ENCODE assay signal across 1 cellular context in genomic region chr7:87151002-87151505, GRCh38.
TF ChIP-seq lines count a peak whose summit lies in the region.

No MANE protein-coding gene starts in this region.

TF ChIP-seq in GM12878, 131 proteins besides CTCF, POLR2A, EP300 and RAD21 (continued from another document):
- TF ChIP-seq, protein P1, sequence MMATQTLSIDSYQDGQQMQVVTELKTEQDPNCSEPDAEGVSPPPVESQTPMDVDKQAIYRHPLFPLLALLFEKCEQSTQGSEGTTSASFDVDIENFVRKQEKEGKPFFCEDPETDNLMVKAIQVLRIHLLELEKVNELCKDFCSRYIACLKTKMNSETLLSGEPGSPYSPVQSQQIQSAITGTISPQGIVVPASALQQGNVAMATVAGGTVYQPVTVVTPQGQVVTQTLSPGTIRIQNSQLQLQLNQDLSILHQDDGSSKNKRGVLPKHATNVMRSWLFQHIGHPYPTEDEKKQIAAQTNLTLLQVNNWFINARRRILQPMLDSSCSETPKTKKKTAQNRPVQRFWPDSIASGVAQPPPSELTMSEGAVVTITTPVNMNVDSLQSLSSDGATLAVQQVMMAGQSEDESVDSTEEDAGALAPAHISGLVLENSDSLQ (IDR thresholded peaks at IDR 0.05): no peak
- TF ChIP-seq, protein P2, sequence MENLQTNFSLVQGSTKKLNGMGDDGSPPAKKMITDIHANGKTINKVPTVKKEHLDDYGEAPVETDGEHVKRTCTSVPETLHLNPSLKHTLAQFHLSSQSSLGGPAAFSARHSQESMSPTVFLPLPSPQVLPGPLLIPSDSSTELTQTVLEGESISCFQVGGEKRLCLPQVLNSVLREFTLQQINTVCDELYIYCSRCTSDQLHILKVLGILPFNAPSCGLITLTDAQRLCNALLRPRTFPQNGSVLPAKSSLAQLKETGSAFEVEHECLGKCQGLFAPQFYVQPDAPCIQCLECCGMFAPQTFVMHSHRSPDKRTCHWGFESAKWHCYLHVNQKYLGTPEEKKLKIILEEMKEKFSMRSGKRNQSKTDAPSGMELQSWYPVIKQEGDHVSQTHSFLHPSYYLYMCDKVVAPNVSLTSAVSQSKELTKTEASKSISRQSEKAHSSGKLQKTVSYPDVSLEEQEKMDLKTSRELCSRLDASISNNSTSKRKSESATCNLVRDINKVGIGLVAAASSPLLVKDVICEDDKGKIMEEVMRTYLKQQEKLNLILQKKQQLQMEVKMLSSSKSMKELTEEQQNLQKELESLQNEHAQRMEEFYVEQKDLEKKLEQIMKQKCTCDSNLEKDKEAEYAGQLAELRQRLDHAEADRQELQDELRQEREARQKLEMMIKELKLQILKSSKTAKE (IDR thresholded peaks at IDR 0.05; ENCODE audit: low read depth, poor library complexity, severe bottlenecking): no peak
- TF ChIP-seq RCOR1 (conservative IDR thresholded peaks at IDR 0.05; ENCODE audit: low read depth, low read length): no peak
- TF ChIP-seq, protein P3, sequence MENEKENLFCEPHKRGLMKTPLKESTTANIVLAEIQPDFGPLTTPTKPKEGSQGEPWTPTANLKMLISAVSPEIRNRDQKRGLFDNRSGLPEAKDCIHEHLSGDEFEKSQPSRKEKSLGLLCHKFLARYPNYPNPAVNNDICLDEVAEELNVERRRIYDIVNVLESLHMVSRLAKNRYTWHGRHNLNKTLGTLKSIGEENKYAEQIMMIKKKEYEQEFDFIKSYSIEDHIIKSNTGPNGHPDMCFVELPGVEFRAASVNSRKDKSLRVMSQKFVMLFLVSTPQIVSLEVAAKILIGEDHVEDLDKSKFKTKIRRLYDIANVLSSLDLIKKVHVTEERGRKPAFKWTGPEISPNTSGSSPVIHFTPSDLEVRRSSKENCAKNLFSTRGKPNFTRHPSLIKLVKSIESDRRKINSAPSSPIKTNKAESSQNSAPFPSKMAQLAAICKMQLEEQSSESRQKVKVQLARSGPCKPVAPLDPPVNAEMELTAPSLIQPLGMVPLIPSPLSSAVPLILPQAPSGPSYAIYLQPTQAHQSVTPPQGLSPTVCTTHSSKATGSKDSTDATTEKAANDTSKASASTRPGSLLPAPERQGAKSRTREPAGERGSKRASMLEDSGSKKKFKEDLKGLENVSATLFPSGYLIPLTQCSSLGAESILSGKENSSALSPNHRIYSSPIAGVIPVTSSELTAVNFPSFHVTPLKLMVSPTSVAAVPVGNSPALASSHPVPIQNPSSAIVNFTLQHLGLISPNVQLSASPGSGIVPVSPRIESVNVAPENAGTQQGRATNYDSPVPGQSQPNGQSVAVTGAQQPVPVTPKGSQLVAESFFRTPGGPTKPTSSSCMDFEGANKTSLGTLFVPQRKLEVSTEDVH (IDR thresholded peaks at IDR 0.05; ENCODE audit: low read depth, partially characterized antibody): no peak
- TF ChIP-seq IKZF2 (IDR thresholded peaks at IDR 0.05): no peak
- no peak for TF ChIP-seq RUNX3 (IDR thresholded peaks at IDR 0.05; ENCODE audit: low read length)
- TF ChIP-seq FOS (IDR thresholded peaks at IDR 0.05; ENCODE audit: borderline replicate concordance, extremely low read depth, insufficient read length): no peak
- TF ChIP-seq SMC3 (IDR thresholded peaks at IDR 0.05; ENCODE audit: borderline replicate concordance, low read length): no peak
- TF ChIP-seq NBN (IDR thresholded peaks at IDR 0.05): no peak
- no peak for TF ChIP-seq BRCA1 (IDR thresholded peaks at IDR 0.05; ENCODE audit: low read depth, low read length)
- TF ChIP-seq, protein P4, sequence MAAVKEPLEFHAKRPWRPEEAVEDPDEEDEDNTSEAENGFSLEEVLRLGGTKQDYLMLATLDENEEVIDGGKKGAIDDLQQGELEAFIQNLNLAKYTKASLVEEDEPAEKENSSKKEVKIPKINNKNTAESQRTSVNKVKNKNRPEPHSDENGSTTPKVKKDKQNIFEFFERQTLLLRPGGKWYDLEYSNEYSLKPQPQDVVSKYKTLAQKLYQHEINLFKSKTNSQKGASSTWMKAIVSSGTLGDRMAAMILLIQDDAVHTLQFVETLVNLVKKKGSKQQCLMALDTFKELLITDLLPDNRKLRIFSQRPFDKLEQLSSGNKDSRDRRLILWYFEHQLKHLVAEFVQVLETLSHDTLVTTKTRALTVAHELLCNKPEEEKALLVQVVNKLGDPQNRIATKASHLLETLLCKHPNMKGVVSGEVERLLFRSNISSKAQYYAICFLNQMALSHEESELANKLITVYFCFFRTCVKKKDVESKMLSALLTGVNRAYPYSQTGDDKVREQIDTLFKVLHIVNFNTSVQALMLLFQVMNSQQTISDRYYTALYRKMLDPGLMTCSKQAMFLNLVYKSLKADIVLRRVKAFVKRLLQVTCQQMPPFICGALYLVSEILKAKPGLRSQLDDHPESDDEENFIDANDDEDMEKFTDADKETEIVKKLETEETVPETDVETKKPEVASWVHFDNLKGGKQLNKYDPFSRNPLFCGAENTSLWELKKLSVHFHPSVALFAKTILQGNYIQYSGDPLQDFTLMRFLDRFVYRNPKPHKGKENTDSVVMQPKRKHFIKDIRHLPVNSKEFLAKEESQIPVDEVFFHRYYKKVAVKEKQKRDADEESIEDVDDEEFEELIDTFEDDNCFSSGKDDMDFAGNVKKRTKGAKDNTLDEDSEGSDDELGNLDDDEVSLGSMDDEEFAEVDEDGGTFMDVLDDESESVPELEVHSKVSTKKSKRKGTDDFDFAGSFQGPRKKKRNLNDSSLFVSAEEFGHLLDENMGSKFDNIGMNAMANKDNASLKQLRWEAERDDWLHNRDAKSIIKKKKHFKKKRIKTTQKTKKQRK (IDR thresholded peaks at IDR 0.05; ENCODE audit: low read depth, low read length): no peak
- no peak for TF ChIP-seq FOXK2 (IDR thresholded peaks at IDR 0.05)
